8 cellular contexts compared by ENCODE assay signal in the genomic region with DNA sequence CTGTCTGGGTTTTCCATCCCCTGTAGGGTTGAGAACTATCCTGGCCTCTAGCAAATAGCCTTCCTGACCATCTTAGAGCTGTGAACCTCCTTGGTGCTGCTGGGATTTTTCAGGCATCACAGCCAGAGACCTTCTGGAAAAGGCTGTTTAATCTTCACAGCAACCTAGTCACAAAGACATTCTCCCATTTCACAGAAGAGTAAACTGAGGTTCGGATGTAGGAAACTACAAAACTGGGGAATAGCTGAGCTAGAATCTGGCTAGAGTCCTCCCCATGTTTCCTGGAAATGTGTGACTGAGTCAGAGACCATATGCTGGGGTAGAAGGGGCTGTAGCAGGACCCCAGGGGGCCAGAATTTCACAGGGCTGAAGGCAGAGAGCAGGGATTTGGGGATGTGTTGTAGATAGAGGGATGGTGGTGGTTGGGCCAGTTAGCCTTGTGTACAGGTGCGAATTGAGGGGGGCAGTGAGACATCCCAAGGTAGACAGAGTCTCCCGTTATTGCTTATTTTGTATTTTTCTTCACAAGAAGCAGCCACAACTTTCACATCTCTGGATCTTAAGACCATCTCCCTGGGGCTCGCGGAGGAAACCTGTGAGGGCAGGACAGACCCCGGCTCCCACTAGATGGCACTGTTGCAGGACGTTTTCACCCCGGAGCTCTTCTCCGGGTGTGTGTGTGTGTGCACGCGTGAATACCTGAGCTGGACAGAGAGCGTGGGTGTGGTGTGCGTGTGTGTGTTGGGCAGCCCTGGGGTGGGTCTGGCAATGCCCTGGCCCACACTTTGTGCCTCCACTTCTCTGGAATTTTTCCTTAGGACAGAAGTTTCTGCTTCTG.
A peak's percentile ranks its signal among the peaks of the same experiment; 100 is the strongest.
DNase-seq lines count a peak whose midpoint lies in the region; FAIRE-seq and TF ChIP-seq lines count a peak whose summit lies in the region.

No MANE protein-coding gene starts in this region.

- TF ChIP-seq CTCF in osteoblast (IDR thresholded peaks at IDR 0.05; ENCODE audit: extremely low read depth, low read depth, low read length): peak; percentile 83

- peaks cover 1% of the 10 kb centered on the region for H3K4me1 ChIP-seq in osteoblast (ENCODE audit: insufficient read depth, low read length)

- H3K36me3 ChIP-seq in osteoblast (ENCODE audit: insufficient read depth, low read length): no peaks in the 10 kb centered on the region

- H4K20me1 ChIP-seq in osteoblast (ENCODE audit: insufficient read depth, low read length): no peaks in the 10 kb centered on the region

- no peak overlapping the region for H2AFZ ChIP-seq in osteoblast (ENCODE audit: low read length)

- FAIRE-seq in urothelium cell line (lab: Jason Lieb, UNC): no peak

- no peaks in the 10 kb centered on the region for H3K79me2 ChIP-seq in osteoblast (ENCODE audit: insufficient read depth, low read length)

- H3K9me3 ChIP-seq in osteoblast (ENCODE audit: low read depth, low read length): no peaks in the 10 kb centered on the region

- DNase-seq in SIG-M5 treated with dmso at 0.1 percent for 504 hours (lab: John Stamatoyannopoulos, UW; ENCODE audit: unreplicated experiment): peak; percentile 46
- no peak for DNase-seq in SIG-M5 (lab: John Stamatoyannopoulos, UW)
- peak; percentile 54 for DNase-seq in HT1080 (ENCODE audit: low read depth)
- peak; percentile 42 for DNase-seq in RKO (ENCODE audit: low spot score)
- peak; percentile 80 for DNase-seq in activated effector memory CD4-positive, alpha-beta T cell treated with anti-CD3 and anti-CD28 coated beads, Interleukin-2, amount 50 U/mL, for 16 hours
- DNase-seq in germinal center (ENCODE audit: low spot score): peak; percentile 47
- peak; percentile 77 for DNase-seq in osteoblast (ENCODE audit: insufficient read length, low spot score, missing footprints)
- DNase-seq in urothelium cell line (ENCODE audit: low spot score): peak; percentile 68

- no peak overlapping the region for H3K4me2 ChIP-seq in osteoblast (ENCODE audit: insufficient read depth, low read length)

- H3K27ac ChIP-seq in osteoblast (ENCODE audit: low read depth, low read length): no peak overlapping the region

- H3K27me3 ChIP-seq in osteoblast (ENCODE audit: insufficient read depth, low read length): peaks cover 6% of the 10 kb centered on the region

- no peak overlapping the region for H3K4me3 ChIP-seq in osteoblast (ENCODE audit: insufficient read depth, low read length)
